ENCODE assay signal across 13 cellular contexts in genomic region chr1:29875557-29876028, GRCh38.
DNase-seq lines count a peak whose midpoint lies in the region; ATAC-seq and TF ChIP-seq lines count a peak whose summit lies in the region.
"Had no signal": no experiment of that assay in that cellular context is flagged by ENCODE, and none has a peak within 500 bp of the region (broad histone marks: within the 10 kb centered on the region; RNA-seq: fewer than 3 reads in every experiment).

No MANE protein-coding gene starts in this region.

- no peak overlapping the region for H3K4me3 Mint-ChIP-seq in Caco-2 (ENCODE audit: unreplicated experiment)
- H3K4me3 Mint-ChIP-seq: activated CD4-positive, alpha-beta memory T cell treated with anti-CD3 and anti-CD28 coated beads, Interleukin-2, amount 10 ng/mL, durations not matched to agents 7 days and 5 days; T-helper 2 cell treated with Interferon-gamma antibody and Interleukin-4, amounts not matched to agents 5 μg/mL and 100 μg/mL, for 36 hours had no signal

- H3K4me1 ChIP-seq in foreskin keratinocyte = peaks cover 6% of the 10 kb centered on the region
- H3K4me1 ChIP-seq in Caco-2 = no peaks in the 10 kb centered on the region
- no peaks in the 10 kb centered on the region for H3K4me1 ChIP-seq in sigmoid colon
- H3K4me1 ChIP-seq: esophagus squamous epithelium had no signal

- no peaks in the 10 kb centered on the region for H3K9me3 ChIP-seq in MG63
- H3K9me3 ChIP-seq in Caco-2 = no peaks in the 10 kb centered on the region
- no peaks in the 10 kb centered on the region for H3K9me3 ChIP-seq in sigmoid colon
- H3K9me3 ChIP-seq: esophagus squamous epithelium had no signal

- H3K9me3 Mint-ChIP-seq in Caco-2 (ENCODE audit: unreplicated experiment) = no peaks in the 10 kb centered on the region
- H3K9me3 Mint-ChIP-seq: activated CD4-positive, alpha-beta memory T cell treated with anti-CD3 and anti-CD28 coated beads, Interleukin-2, amount 10 ng/mL, durations not matched to agents 7 days and 5 days; T-helper 2 cell treated with Interferon-gamma antibody and Interleukin-4, amounts not matched to agents 5 μg/mL and 100 μg/mL, for 36 hours had no signal

- BruUV-seq in Caco-2 (replicated peaks; lab: Mats Ljungman, UMichigan) = no TSS peak

- H3K27ac ChIP-seq in foreskin keratinocyte (no peak overlapping the region), sigmoid colon (no peak overlapping the region)
- H3K27ac ChIP-seq: C4-2B, esophagus squamous epithelium had no signal

- peaks cover 13% of the 10 kb centered on the region for H3K27me3 Mint-ChIP-seq in Caco-2 (ENCODE audit: insufficient read depth, unreplicated experiment)

- H3K27me3 ChIP-seq in MG63 = no peaks in the 10 kb centered on the region
- H3K27me3 ChIP-seq in foreskin keratinocyte = no peaks in the 10 kb centered on the region
- no peaks in the 10 kb centered on the region for H3K27me3 ChIP-seq in Caco-2 (replicated peaks; ENCODE audit: control insufficient read depth, insufficient read depth, low read length)
- peaks cover 0 to 12% (median 5%) of the 10 kb centered on the region in 3 donors for H3K27me3 ChIP-seq in sigmoid colon

- ATAC-seq in foreskin keratinocyte (no peak), HG02642 (IDR thresholded peaks at IDR 0.05; ENCODE audit: poor library complexity, unreplicated experiment) (no peak)

- no peaks in the 10 kb centered on the region for H3K36me3 ChIP-seq in MG63
- no peaks in the 10 kb centered on the region for H3K36me3 ChIP-seq in Caco-2 (ENCODE audit: control insufficient read depth, insufficient read depth, low read length)
- no peaks in the 10 kb centered on the region for H3K36me3 ChIP-seq in sigmoid colon
- H3K36me3 ChIP-seq: esophagus squamous epithelium had no signal

- no peak for TF ChIP-seq POLR2A in sigmoid colon (IDR thresholded peaks at IDR 0.05)

- CTCF ChIA-PET in Caco-2 (lab: Charles Lee) = no interaction called here

- TF ChIP-seq CTCF in foreskin keratinocyte (conservative IDR thresholded peaks at IDR 0.05) = no peak
- no peak for TF ChIP-seq CTCF in Caco-2 (IDR thresholded peaks at IDR 0.05; ENCODE audit: insufficient read depth in 1 of 2, low read depth in 1 of 2, low read length in 1 of 2, severe bottlenecking in 1 of 2, unreplicated experiment in 1 of 2)
- TF ChIP-seq CTCF in sigmoid colon (IDR thresholded peaks at IDR 0.05) = no peak

- peak; percentile 14 for DNase-seq in CMK (ENCODE audit: low read depth)
- peak; percentile 32 for DNase-seq in MG63
- peak; percentile 31 for DNase-seq in NCI-H774 (lab: John Stamatoyannopoulos, UW)
- DNase-seq in foreskin keratinocyte = peak; percentile 6 to 30
- DNase-seq in Caco-2 = no peak
- no peak for DNase-seq in sigmoid colon
- DNase-seq in SKM-1 treated with dmso at 0.1 percent for 144 hours (lab: John Stamatoyannopoulos, UW; ENCODE audit: unreplicated experiment) = no peak
- DNase-seq: activated CD4-positive, alpha-beta memory T cell treated with anti-CD3 and anti-CD28 coated beads, Interleukin-2, amount 10 ng/mL, durations not matched to agents 7 days and 5 days; activated naive CD4-positive, alpha-beta T cell treated with Interleukin-2 at 50 U/mL for 16 hours; esophagus squamous epithelium had no signal

- WGBS in sigmoid colon, 2 donors = 31 to 38% methylated on average over 2 of the region's 2 CpGs

- no peak for TF ChIP-seq EP300 in sigmoid colon (IDR thresholded peaks at IDR 0.05)

- POLR2A ChIA-PET in Caco-2 (lab: Charles Lee) = no interaction called here

- no peak overlapping the region for H3K27ac Mint-ChIP-seq in Caco-2 (ENCODE audit: unreplicated experiment)
- H3K27ac Mint-ChIP-seq: activated CD4-positive, alpha-beta memory T cell treated with anti-CD3 and anti-CD28 coated beads, Interleukin-2, amount 10 ng/mL, durations not matched to agents 7 days and 5 days; T-helper 2 cell treated with Interferon-gamma antibody and Interleukin-4, amounts not matched to agents 5 μg/mL and 100 μg/mL, for 36 hours had no signal

- no peaks in the 10 kb centered on the region for H3K4me1 Mint-ChIP-seq in Caco-2 (ENCODE audit: low read depth, unreplicated experiment)
- H3K4me1 Mint-ChIP-seq: activated CD4-positive, alpha-beta memory T cell treated with anti-CD3 and anti-CD28 coated beads, Interleukin-2, amount 10 ng/mL, durations not matched to agents 7 days and 5 days had no signal

- intact Hi-C loops in Caco-2 (cut with micrococcal nuclease; ENCODE audit: unreplicated experiment) = no loop called here
- intact Hi-C loops in sigmoid colon (cut with DNase I) = no loop called here

- no peak overlapping the region for H3K4me3 ChIP-seq in MG63
- no peak overlapping the region for H3K4me3 ChIP-seq in Caco-2 (ENCODE audit: low read depth, low read length)
- no peak overlapping the region for H3K4me3 ChIP-seq in sigmoid colon
- H3K4me3 ChIP-seq: esophagus squamous epithelium had no signal

- no peaks in the 10 kb centered on the region for H3K36me3 Mint-ChIP-seq in Caco-2 (ENCODE audit: insufficient read depth, unreplicated experiment)

Comparison
In these comparisons a context has a peak if more than half of its experiments do, and no peak if none do; other contexts are left out.
1. DNase-seq: peak in CMK (single experiment), MG63 (single experiment), NCI-H774 (single experiment) and foreskin keratinocyte (2 of 2); none in Caco-2 (0 of 2), sigmoid colon (single experiment) and SKM-1 treated with dmso at 0.1 percent for 144 hours (single experiment).